Comparison of ENCODE assay signal across 1 cellular context in the genomic region with DNA sequence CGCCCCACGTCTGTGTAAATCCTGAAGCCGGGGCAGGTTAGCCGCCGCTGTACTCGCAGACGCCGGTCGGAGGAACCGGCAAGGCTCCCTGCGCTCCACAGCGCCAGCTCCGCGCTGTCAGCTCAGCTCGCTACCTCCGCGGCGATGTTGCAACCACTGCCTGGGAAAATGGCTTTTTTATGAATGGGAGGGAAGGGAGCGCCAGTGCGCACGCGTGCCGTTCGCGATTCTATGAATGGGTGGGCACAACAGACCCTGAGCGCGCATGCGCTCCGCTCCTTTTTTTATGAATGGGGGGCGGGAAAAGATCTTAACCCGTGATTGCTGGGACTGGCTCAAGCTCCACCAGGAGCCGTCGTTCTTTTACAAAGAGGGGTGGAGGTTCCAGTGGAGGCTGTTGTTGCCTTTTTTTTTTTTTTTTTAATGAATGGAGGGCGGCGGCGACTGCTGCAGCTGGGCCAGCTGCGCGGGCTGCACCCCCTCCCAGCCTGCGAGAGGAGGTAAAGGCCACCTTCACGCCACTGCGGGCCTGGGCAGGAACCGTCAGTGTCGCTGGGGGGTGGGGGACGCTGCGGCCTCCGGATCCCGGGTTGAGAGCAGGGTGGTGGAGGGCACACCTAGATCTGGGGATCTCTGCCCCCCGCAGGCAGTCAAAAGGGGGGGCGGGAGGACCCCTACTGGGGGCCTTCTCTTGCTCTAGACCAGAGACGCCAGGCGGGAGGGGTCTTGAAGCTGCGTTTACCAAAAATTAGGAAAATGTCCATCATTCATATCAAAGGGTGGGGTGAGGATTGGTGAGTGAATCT.
A peak's percentile ranks its signal among the peaks of the same experiment; 100 is the strongest.
TF ChIP-seq lines count a peak whose summit lies in the region.

A gene with protein sequence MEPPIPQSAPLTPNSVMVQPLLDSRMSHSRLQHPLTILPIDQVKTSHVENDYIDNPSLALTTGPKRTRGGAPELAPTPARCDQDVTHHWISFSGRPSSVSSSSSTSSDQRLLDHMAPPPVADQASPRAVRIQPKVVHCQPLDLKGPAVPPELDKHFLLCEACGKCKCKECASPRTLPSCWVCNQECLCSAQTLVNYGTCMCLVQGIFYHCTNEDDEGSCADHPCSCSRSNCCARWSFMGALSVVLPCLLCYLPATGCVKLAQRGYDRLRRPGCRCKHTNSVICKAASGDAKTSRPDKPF (minus strand): TSS at position 151 of the 806 bp plus-strand sequence. CDS start 9,913 bp downstream, outside the sequence.

TF ChIP-seq in GM12878, 131 proteins besides CTCF, POLR2A, EP300 and RAD21 (continued from another document):
- TF ChIP-seq, protein P1, sequence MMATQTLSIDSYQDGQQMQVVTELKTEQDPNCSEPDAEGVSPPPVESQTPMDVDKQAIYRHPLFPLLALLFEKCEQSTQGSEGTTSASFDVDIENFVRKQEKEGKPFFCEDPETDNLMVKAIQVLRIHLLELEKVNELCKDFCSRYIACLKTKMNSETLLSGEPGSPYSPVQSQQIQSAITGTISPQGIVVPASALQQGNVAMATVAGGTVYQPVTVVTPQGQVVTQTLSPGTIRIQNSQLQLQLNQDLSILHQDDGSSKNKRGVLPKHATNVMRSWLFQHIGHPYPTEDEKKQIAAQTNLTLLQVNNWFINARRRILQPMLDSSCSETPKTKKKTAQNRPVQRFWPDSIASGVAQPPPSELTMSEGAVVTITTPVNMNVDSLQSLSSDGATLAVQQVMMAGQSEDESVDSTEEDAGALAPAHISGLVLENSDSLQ (IDR thresholded peaks at IDR 0.05): peak; percentile 48
- TF ChIP-seq SMARCA5 (IDR thresholded peaks at IDR 0.05) (peak; percentile 2; the same call in 1 of the 2 replicates), BHLHE40 (IDR thresholded peaks at IDR 0.05; ENCODE audit: borderline replicate concordance in 1 of 2, low read depth in 2 of 2, low read length in 1 of 2) (peak in 1 of 2 experiments; percentile 33; a peak in 1 of 4 replicates), TCF12 (IDR thresholded peaks at IDR 0.05; ENCODE audit: low read depth, low read length) (peak; percentile 31; the same call in 1 of the 2 replicates), HDAC2 (IDR thresholded peaks at IDR 0.05) (no peak), ZNF384 (IDR thresholded peaks at IDR 0.05; ENCODE audit: borderline replicate concordance, low read depth, low read length) (peak; percentile 83), BACH1 (IDR thresholded peaks at IDR 0.05; ENCODE audit: borderline replicate concordance) (peak; percentile 1; the same call in 1 of the 2 replicates), MTA2 (IDR thresholded peaks at IDR 0.05; ENCODE audit: low read depth) (no peak), PAX8 (IDR thresholded peaks at IDR 0.05) (no peak), TAF1 (IDR thresholded peaks at IDR 0.05; ENCODE audit: borderline replicate concordance, low read depth, low read length) (peak; percentile 30; the same call in 1 of the 2 replicates), TCF3 (IDR thresholded peaks at IDR 0.05; ENCODE audit: borderline replicate concordance, insufficient read depth, low read depth, low read length) (no peak), YY1 (IDR thresholded peaks at IDR 0.05; ENCODE audit: low read depth, low read length) (no peak), IKZF2 (IDR thresholded peaks at IDR 0.05) (peak in 1 of 2 experiments; percentile 3; a peak in 1 of 4 replicates), GABPA (IDR thresholded peaks at IDR 0.05; ENCODE audit: low read depth) (no peak)
- TF ChIP-seq, protein P2, sequence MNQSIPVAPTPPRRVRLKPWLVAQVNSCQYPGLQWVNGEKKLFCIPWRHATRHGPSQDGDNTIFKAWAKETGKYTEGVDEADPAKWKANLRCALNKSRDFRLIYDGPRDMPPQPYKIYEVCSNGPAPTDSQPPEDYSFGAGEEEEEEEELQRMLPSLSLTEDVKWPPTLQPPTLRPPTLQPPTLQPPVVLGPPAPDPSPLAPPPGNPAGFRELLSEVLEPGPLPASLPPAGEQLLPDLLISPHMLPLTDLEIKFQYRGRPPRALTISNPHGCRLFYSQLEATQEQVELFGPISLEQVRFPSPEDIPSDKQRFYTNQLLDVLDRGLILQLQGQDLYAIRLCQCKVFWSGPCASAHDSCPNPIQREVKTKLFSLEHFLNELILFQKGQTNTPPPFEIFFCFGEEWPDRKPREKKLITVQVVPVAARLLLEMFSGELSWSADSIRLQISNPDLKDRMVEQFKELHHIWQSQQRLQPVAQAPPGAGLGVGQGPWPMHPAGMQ (IDR thresholded peaks at IDR 0.05; ENCODE audit: borderline replicate concordance): no peak
- TF ChIP-seq, protein P3, sequence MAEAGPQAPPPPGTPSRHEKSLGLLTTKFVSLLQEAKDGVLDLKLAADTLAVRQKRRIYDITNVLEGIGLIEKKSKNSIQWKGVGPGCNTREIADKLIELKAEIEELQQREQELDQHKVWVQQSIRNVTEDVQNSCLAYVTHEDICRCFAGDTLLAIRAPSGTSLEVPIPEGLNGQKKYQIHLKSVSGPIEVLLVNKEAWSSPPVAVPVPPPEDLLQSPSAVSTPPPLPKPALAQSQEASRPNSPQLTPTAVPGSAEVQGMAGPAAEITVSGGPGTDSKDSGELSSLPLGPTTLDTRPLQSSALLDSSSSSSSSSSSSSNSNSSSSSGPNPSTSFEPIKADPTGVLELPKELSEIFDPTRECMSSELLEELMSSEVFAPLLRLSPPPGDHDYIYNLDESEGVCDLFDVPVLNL (IDR thresholded peaks at IDR 0.05; ENCODE audit: low read depth, low read length): peak; percentile 91
- TF ChIP-seq, protein P4, sequence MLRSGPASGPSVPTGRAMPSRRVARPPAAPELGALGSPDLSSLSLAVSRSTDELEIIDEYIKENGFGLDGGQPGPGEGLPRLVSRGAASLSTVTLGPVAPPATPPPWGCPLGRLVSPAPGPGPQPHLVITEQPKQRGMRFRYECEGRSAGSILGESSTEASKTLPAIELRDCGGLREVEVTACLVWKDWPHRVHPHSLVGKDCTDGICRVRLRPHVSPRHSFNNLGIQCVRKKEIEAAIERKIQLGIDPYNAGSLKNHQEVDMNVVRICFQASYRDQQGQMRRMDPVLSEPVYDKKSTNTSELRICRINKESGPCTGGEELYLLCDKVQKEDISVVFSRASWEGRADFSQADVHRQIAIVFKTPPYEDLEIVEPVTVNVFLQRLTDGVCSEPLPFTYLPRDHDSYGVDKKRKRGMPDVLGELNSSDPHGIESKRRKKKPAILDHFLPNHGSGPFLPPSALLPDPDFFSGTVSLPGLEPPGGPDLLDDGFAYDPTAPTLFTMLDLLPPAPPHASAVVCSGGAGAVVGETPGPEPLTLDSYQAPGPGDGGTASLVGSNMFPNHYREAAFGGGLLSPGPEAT (IDR thresholded peaks at IDR 0.05; ENCODE audit: low read depth): 0 out of 2 replicates have a peak, but pooled peaks have one; percentile 26
- TF ChIP-seq, protein P5, sequence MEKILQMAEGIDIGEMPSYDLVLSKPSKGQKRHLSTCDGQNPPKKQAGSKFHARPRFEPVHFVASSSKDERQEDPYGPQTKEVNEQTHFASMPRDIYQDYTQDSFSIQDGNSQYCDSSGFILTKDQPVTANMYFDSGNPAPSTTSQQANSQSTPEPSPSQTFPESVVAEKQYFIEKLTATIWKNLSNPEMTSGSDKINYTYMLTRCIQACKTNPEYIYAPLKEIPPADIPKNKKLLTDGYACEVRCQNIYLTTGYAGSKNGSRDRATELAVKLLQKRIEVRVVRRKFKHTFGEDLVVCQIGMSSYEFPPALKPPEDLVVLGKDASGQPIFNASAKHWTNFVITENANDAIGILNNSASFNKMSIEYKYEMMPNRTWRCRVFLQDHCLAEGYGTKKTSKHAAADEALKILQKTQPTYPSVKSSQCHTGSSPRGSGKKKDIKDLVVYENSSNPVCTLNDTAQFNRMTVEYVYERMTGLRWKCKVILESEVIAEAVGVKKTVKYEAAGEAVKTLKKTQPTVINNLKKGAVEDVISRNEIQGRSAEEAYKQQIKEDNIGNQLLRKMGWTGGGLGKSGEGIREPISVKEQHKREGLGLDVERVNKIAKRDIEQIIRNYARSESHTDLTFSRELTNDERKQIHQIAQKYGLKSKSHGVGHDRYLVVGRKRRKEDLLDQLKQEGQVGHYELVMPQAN (conservative IDR thresholded peaks at IDR 0.05): peak; percentile 46
